ENCODE assay signal across 15 cellular contexts in the genomic region with DNA sequence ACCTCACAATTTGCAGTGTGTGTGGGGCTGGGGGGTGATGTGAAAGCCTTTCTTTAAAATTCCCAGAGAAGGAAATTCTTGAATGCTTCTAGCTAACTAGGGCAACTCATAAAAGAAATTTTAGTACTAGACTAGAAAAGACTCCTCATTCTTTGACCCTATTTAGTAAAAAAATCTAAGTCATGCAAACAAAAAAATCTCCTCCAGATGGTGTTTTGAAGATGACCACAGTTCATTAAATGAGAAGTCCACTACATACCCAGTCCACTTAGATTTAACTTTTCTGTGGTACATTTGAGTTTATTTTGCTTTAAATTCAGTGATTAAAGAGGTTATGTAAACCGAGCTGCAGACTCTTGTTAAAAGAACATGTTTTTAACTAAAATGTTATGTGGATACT.
DNase-seq lines count a peak whose midpoint lies in the region; ATAC-seq and TF ChIP-seq lines count a peak whose summit lies in the region.
"Had no signal": no experiment of that assay in that cellular context is flagged by ENCODE, and none has a peak within 500 bp of the region (broad histone marks: within the 10 kb centered on the region; RNA-seq: fewer than 3 reads in every experiment).

No MANE protein-coding gene starts in this region.

- H3K27me3 ChIP-seq in rectal smooth muscle tissue (ENCODE audit: control insufficient read depth, insufficient read depth, low read length), result no peaks in the 10 kb centered on the region
- H3K27me3 ChIP-seq in vagina, result no peaks in the 10 kb centered on the region
- H3K27me3 ChIP-seq in tibial nerve, result no peaks in the 10 kb centered on the region
- no peaks in the 10 kb centered on the region for H3K27me3 ChIP-seq in spleen (replicated peaks in 1 of 7)

- H3K4me1 ChIP-seq in rectal smooth muscle tissue (ENCODE audit: control insufficient read depth, insufficient read depth, low read length), result peaks cover 7% of the 10 kb centered on the region
- H3K4me1 ChIP-seq in vagina, result peaks cover 11% of the 10 kb centered on the region
- H3K4me1 ChIP-seq in tibial nerve, result peaks cover 0 to 12% (median 0%) of the 10 kb centered on the region in 4 donors
- H3K4me1 ChIP-seq in spleen, result peaks cover 0 to 8% (median 0%) of the 10 kb centered on the region in 6 donors

- H3K9me3 ChIP-seq in vagina (no peaks in the 10 kb centered on the region), tibial nerve (no peaks in the 10 kb centered on the region), spleen (no peaks in the 10 kb centered on the region)

- no peak for ATAC-seq in GM19035 (IDR thresholded peaks at IDR 0.05; ENCODE audit: unreplicated experiment)

- WGBS in tibial nerve, 2 donors, result 24 to 27% methylated on average over 1 of the region's 1 CpG
- 50 to 70% (median 56%) methylated on average over 1 of the region's 1 CpG for WGBS in spleen, 5 donors

- H3K27ac ChIP-seq in rectal smooth muscle tissue (ENCODE audit: low read depth, low read length), result peak overlapping the region; percentile 63
- peak overlapping the region; percentile 74 for H3K27ac ChIP-seq in vagina
- peak overlapping the region in 2 of 4 donors; percentile 8 to 26 for H3K27ac ChIP-seq in tibial nerve
- peak overlapping the region in 2 of 8 donors; percentile 6 to 22 for H3K27ac ChIP-seq in spleen
- H3K27ac ChIP-seq: C4-2B, RWPE1 had no signal

- no peak for TF ChIP-seq EP300 in tibial nerve (IDR thresholded peaks at IDR 0.05)

- intact Hi-C loops in vagina (cut with DNase I) (loop anchor here (5.0 kb wide), 1 partner anchor 1075 kb away; no protein-coding TSS in a partner anchor), spleen (cut with DNase I; ENCODE audit: low total_unique reads) (no loop called here)

- TF ChIP-seq CTCF in vagina (IDR thresholded peaks at IDR 0.05) (no peak), tibial nerve (IDR thresholded peaks at IDR 0.05) (no peak), spleen (IDR thresholded peaks at IDR 0.05 in 8 of 11, conservative IDR thresholded peaks at IDR 0.05 in 3 of 11) (no peak)

- H3K4me3 ChIP-seq in rectal smooth muscle tissue (ENCODE audit: low read length) (no peak overlapping the region), vagina (no peak overlapping the region), tibial nerve (no peak overlapping the region), spleen (no peak overlapping the region)

- H3K36me3 ChIP-seq in rectal smooth muscle tissue (ENCODE audit: control insufficient read depth, insufficient read depth, low read length), result no peaks in the 10 kb centered on the region
- no peaks in the 10 kb centered on the region for H3K36me3 ChIP-seq in vagina
- H3K36me3 ChIP-seq in tibial nerve, result no peaks in the 10 kb centered on the region
- no peaks in the 10 kb centered on the region for H3K36me3 ChIP-seq in spleen

- no peak overlapping the region for H3K9ac ChIP-seq in rectal smooth muscle tissue (ENCODE audit: low read length)

- no peak for TF ChIP-seq POLR2A in vagina (IDR thresholded peaks at IDR 0.05)
- TF ChIP-seq POLR2A in tibial nerve (IDR thresholded peaks at IDR 0.05), result no peak
- TF ChIP-seq POLR2A in spleen (IDR thresholded peaks at IDR 0.05), result no peak

- DNase-seq in GM04503 (ENCODE audit: low read depth), result peak; percentile 71
- peak; percentile 29 for DNase-seq in dedifferentiated amniotic fluid mesenchymal stem cell (ENCODE audit: extremely low spot score)
- no peak for DNase-seq in vagina (ENCODE audit: extremely low spot score in 2 of 2)
- DNase-seq in tibial nerve (ENCODE audit: low spot score in 2 of 2), result no peak
- no peak for DNase-seq in stimulated activated CD8-positive, alpha-beta memory T cell treated with anti-CD3 and anti-CD28 coated beads, Interleukin-4, amount 100 ng/mL, for 48 hours
- DNase-seq in spleen, result no peak
- DNase-seq: COR-L47, EL, HCEC 1CT, NCI-H187, NCI-H526 treated with DMSO at 0.1 percent for 48 hours had no signal

Comparison
In these comparisons a context has a peak if more than half of its experiments do, and no peak if none do; other contexts are left out.
1. DNase-seq: peak in GM04503 (single experiment) and dedifferentiated amniotic fluid mesenchymal stem cell (single experiment); none in vagina (0 of 2), tibial nerve (0 of 2), stimulated activated CD8-positive, alpha-beta memory T cell treated with anti-CD3 and anti-CD28 coated beads, Interleukin-4, amount 100 ng/mL, for 48 hours (single experiment) and spleen (single experiment).